Comparison of ENCODE assay signal across 8 cellular contexts in genomic region chr15:84034831-84035753, GRCh38.
DNase-seq lines count a peak whose midpoint lies in the region; ATAC-seq and TF ChIP-seq lines count a peak whose summit lies in the region.

No MANE protein-coding gene starts in this region.

- ATAC-seq in HG03354 (IDR thresholded peaks at IDR 0.05; ENCODE audit: poor library complexity, severe bottlenecking, unreplicated experiment) (peak; percentile 56), HG03457 (IDR thresholded peaks at IDR 0.05; ENCODE audit: unreplicated experiment) (no peak), omental fat pad (ENCODE audit: low FRiP score) (no peak)

- 22% methylated on average over 3 of the region's 3 CpGs for WGBS in hepatocyte (ENCODE audit: low lambda C conversion rate, missing lambda C conversion rate)

- intact Hi-C loops in vagina (cut with DNase I) = no loop called here

- no peak for TF ChIP-seq POLR2A in vagina (IDR thresholded peaks at IDR 0.05)

- no peaks in the 10 kb centered on the region for H3K79me2 ChIP-seq in hepatocyte

- H3K27ac ChIP-seq in VCaP = peak overlapping the region; percentile 46; the same call in 1 of the 2 replicates
- H3K27ac ChIP-seq in hepatocyte = no peak overlapping the region
- no peak overlapping the region for H3K27ac ChIP-seq in vagina

- no peak overlapping the region for H3K4me2 ChIP-seq in hepatocyte

- H3K27me3 ChIP-seq in hepatocyte = no peaks in the 10 kb centered on the region
- no peaks in the 10 kb centered on the region for H3K27me3 ChIP-seq in vagina

- TF ChIP-seq CTCF in VCaP (conservative IDR thresholded peaks at IDR 0.05) (peak; percentile 81), hepatocyte (IDR thresholded peaks at IDR 0.05; ENCODE audit: poor library complexity) (peak; percentile 58), vagina (IDR thresholded peaks at IDR 0.05) (peak; percentile 2 to 25 (median 22)), omental fat pad (IDR thresholded peaks at IDR 0.05) (no peak)

- H3K4me3 ChIP-seq in hepatocyte = no peak overlapping the region
- H3K4me3 ChIP-seq in vagina = no peak overlapping the region

- peak; percentile 38 for DNase-seq in D341Med (ENCODE audit: low spot score)
- DNase-seq in hepatocyte (ENCODE audit: low spot score) = peak; percentile 58
- DNase-seq in vagina (ENCODE audit: extremely low spot score in 2 of 2) = no peak
- no peak for DNase-seq in stimulated activated CD4-positive, alpha-beta T cell treated with anti-CD3 and anti-CD28 coated beads, Interleukin-1b, Interleukin-23, amount 100 ng/mL, for 48 hours
- DNase-seq in omental fat pad (ENCODE audit: low spot score) = no peak

- H4K20me1 ChIP-seq in hepatocyte (ENCODE audit: insufficient read depth, poor library complexity, severe bottlenecking) = no peaks in the 10 kb centered on the region

- H3K9me3 ChIP-seq in hepatocyte (ENCODE audit: low read depth) (no peaks in the 10 kb centered on the region), vagina (no peaks in the 10 kb centered on the region)

- no peaks in the 10 kb centered on the region for H3K9me2 ChIP-seq in hepatocyte (replicated peaks; ENCODE audit: insufficient read depth)

- no peaks in the 10 kb centered on the region for H3K4me1 ChIP-seq in hepatocyte (ENCODE audit: insufficient read depth)
- H3K4me1 ChIP-seq in vagina = peaks cover 10% of the 10 kb centered on the region

- H3K36me3 ChIP-seq in hepatocyte (replicated peaks; ENCODE audit: insufficient read depth, low read depth) = no peaks in the 10 kb centered on the region
- no peaks in the 10 kb centered on the region for H3K36me3 ChIP-seq in vagina

- H2AFZ ChIP-seq in hepatocyte = no peak overlapping the region

Comparison
In these comparisons a context has a peak if more than half of its experiments do, and no peak if none do; other contexts are left out.
1. DNase-seq: peak in D341Med (single experiment) and hepatocyte (single experiment); none in vagina (0 of 2), stimulated activated CD4-positive, alpha-beta T cell treated with anti-CD3 and anti-CD28 coated beads, Interleukin-1b, Interleukin-23, amount 100 ng/mL, for 48 hours (single experiment) and omental fat pad (single experiment).
2. CTCF ChIP-seq: peak in VCaP (single experiment), hepatocyte (single experiment) and vagina (3 of 3); none in omental fat pad (0 of 3).